Comparison of ENCODE assay signal across 10 cellular contexts in the genomic region with DNA sequence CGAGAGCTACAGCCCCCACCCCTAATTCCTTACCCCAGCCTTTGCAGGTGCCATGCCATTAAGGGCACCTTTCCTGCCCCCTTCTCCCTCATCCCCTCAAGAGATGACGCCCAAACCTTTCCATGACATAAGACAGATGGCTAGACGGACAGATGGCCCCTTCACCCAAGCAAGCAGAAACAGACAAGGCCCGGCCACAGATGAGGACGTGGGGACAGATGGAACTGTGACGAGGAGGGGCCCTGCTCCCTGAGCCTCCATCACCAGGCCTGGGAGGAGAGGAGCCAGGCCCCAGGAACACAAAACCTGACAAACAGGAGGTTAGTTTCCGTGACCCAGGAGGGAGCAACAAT. TPM values are rescaled to one million over a fixed set of nuclear protein-coding genes. Genes with fewer than 3 reads are reported as not detected.
DNase-seq lines count a peak whose midpoint lies in the region; ATAC-seq, FAIRE-seq and TF ChIP-seq lines count a peak whose summit lies in the region.
"Had no signal": no experiment of that assay in that cellular context is flagged by ENCODE, and none has a peak within 500 bp of the region (broad histone marks: within the 10 kb centered on the region; RNA-seq: fewer than 3 reads in every experiment).

No MANE protein-coding gene starts in this region.

- no peak overlapping the region for H2AFZ ChIP-seq in keratinocyte (ENCODE audit: control insufficient read depth, low read length)

- H3K27me3 ChIP-seq in keratinocyte (ENCODE audit: control insufficient read depth, extremely low read depth, insufficient read depth, low read length) = no peaks in the 10 kb centered on the region

- H3K79me2 ChIP-seq in keratinocyte (ENCODE audit: control insufficient read depth, insufficient read depth, low read length) = no peaks in the 10 kb centered on the region

- H3K4me2 ChIP-seq in keratinocyte (ENCODE audit: control insufficient read depth, extremely low read depth, insufficient read depth, low read depth, low read length) = peak overlapping the region; percentile 79

- FAIRE-seq in keratinocyte (lab: Jason Lieb, UNC) = no peak

- dilution Hi-C loops in keratinocyte (cut with MboI; ENCODE audit: extremely low pct_ligation_motif_present, low sequenced_read_pairs) = no loop called here

- H3K27ac ChIP-seq in angular gyrus (ENCODE audit: low read depth, low read length) (peak overlapping the region; percentile 75), keratinocyte (ENCODE audit: control insufficient read depth, insufficient read depth, low read length) (peak overlapping the region; percentile 73)

- no peak for ATAC-seq in stimulated activated effector memory CD8-positive, alpha-beta T cell treated with anti-CD3 and anti-CD28 coated beads, Interleukin-12 subunit alpha, Interleukin-12 subunit beta, amount 100 ng/mL, for 72 hours
- ATAC-seq in HG03565 (IDR thresholded peaks at IDR 0.05; ENCODE audit: unreplicated experiment) = no peak

- peaks cover 21% of the 10 kb centered on the region for H3K4me1 Mint-ChIP-seq in stimulated activated effector memory CD8-positive, alpha-beta T cell treated with anti-CD3 and anti-CD28 coated beads, Interleukin-12 subunit alpha, Interleukin-12 subunit beta, amount 100 ng/mL, for 72 hours

- peak overlapping the region; percentile 33 for H3K27ac Mint-ChIP-seq in stimulated activated effector memory CD8-positive, alpha-beta T cell treated with anti-CD3 and anti-CD28 coated beads, Interleukin-12 subunit alpha, Interleukin-12 subunit beta, amount 100 ng/mL, for 72 hours
- H3K27ac Mint-ChIP-seq: activated T-cell treated with anti-CD3 and anti-CD28 coated beads, Interleukin-2, amount 50 U/mL, for 24 hours; T-helper 2 cell treated with Interferon-gamma antibody and Interleukin-4, amounts not matched to agents 5 μg/mL and 100 μg/mL, for 36 hours had no signal

- H3K9ac ChIP-seq in keratinocyte (ENCODE audit: control insufficient read depth, extremely low read depth, insufficient read depth, low read length) = peak overlapping the region; percentile 56

- peak overlapping the region; percentile 47; the same call in 1 of the 2 replicates for H3K4me3 ChIP-seq in LNCaP clone FGC (ENCODE audit: low read depth, low read length)
- H3K4me3 ChIP-seq in keratinocyte (ENCODE audit: control insufficient read depth in 2 of 3, extremely low read depth in 1 of 3, insufficient read depth in 2 of 3, low read depth in 1 of 3, low read length in 3 of 3) = peak overlapping the region in 1 of 3 experiments; percentile 3

- peaks cover 19 to 54% of the 10 kb centered on the region in 2 experiments for H3K36me3 ChIP-seq in keratinocyte (ENCODE audit: control insufficient read depth in 2 of 2, extremely low read depth in 1 of 2, insufficient read depth in 2 of 2, low read length in 2 of 2)

- H3K36me3 Mint-ChIP-seq in stimulated activated effector memory CD8-positive, alpha-beta T cell treated with anti-CD3 and anti-CD28 coated beads, Interleukin-12 subunit alpha, Interleukin-12 subunit beta, amount 100 ng/mL, for 72 hours = no peaks in the 10 kb centered on the region

- H3K4me3 Mint-ChIP-seq in stimulated activated effector memory CD8-positive, alpha-beta T cell treated with anti-CD3 and anti-CD28 coated beads, Interleukin-12 subunit alpha, Interleukin-12 subunit beta, amount 100 ng/mL, for 72 hours = peak overlapping the region; percentile 55

- H3K9me3 Mint-ChIP-seq in stimulated activated effector memory CD8-positive, alpha-beta T cell treated with anti-CD3 and anti-CD28 coated beads, Interleukin-12 subunit alpha, Interleukin-12 subunit beta, amount 100 ng/mL, for 72 hours = no peaks in the 10 kb centered on the region
- H3K9me3 Mint-ChIP-seq: activated T-cell treated with anti-CD3 and anti-CD28 coated beads, Interleukin-2, amount 50 U/mL, for 24 hours; T-helper 2 cell treated with Interferon-gamma antibody and Interleukin-4, amounts not matched to agents 5 μg/mL and 100 μg/mL, for 36 hours had no signal

- peaks cover 3% of the 10 kb centered on the region for H3K9me1 ChIP-seq in keratinocyte (ENCODE audit: control insufficient read depth, extremely low read depth, insufficient read depth, low read length)

- TF ChIP-seq CTCF in LNCaP clone FGC (IDR thresholded peaks at IDR 0.05; ENCODE audit: control insufficient read depth, extremely low read depth, insufficient read depth) (no peak), keratinocyte (optimal IDR thresholded peaks at IDR 0.05 in 1 of 3, IDR thresholded peaks at IDR 0.05 in 1 of 3, conservative IDR thresholded peaks at IDR 0.05 in 1 of 3; ENCODE audit: extremely low read depth in 1 of 3, insufficient read depth in 2 of 3, low read length in 3 of 3) (no peak)

- no peak for DNase-seq in LNCaP clone FGC (ENCODE audit: low read depth)
- DNase-seq in keratinocyte (ENCODE audit: low read depth, low spot score) = no peak
- no peak for DNase-seq in stimulated activated effector memory CD8-positive, alpha-beta T cell treated with anti-CD3 and anti-CD28 coated beads, Interleukin-12 subunit alpha, Interleukin-12 subunit beta, amount 100 ng/mL, for 72 hours (ENCODE audit: low spot score in 2 of 2)
- no peak for DNase-seq in activated CD4-positive, alpha-beta T cell treated with anti-CD3 and anti-CD28 coated beads for 48 hours
- DNase-seq in T-helper 9 cell = no peak
- DNase-seq in DMS153 (lab: John Stamatoyannopoulos, UW) = no peak

- H4K20me1 ChIP-seq in keratinocyte (ENCODE audit: control insufficient read depth, extremely low read depth, insufficient read depth, low read length) = no peaks in the 10 kb centered on the region

- no peaks in the 10 kb centered on the region for H3K9me3 ChIP-seq in keratinocyte (ENCODE audit: control insufficient read depth, low read depth, low read length)

- peaks cover 45% of the 10 kb centered on the region for H3K4me1 ChIP-seq in keratinocyte (ENCODE audit: control insufficient read depth, extremely low read depth, insufficient read depth, low read length)

RNA-seq across cellular contexts. Expression of a gene that starts 24.7 kb away (rescaled TPM):
- 72.2 to 107 TPM (median 90.1 TPM) in 3 replicates for polyA plus RNA-seq in keratinocyte
- polyA plus RNA-seq in keratinocyte (2011; ENCODE audit: low read depth) = 33.3 TPM
- polyA plus RNA-seq in keratinocyte (2011; cell fraction: cytosol; rRNA removed) = 83.2 and 85.4 TPM in 2 replicates
- polyA plus RNA-seq in keratinocyte (2011; cell fraction: nucleus; rRNA removed) = 59.0 and 66.8 TPM in 2 replicates
- polyA plus RNA-seq in keratinocyte (2012; ENCODE audit: low replicate concordance) = 67.9 and 68.1 TPM in 2 replicates
- polyA minus RNA-seq in keratinocyte = 99.8 to 160 TPM (median 138 TPM) in 3 replicates
- 80.4 TPM for polyA minus RNA-seq in keratinocyte (2011; cell fraction: cytosol; rRNA and poly(A)+ RNA removed)
- polyA minus RNA-seq in keratinocyte (2011; cell fraction: nucleus; rRNA and poly(A)+ RNA removed) = 29.3 and 34.7 TPM in 2 replicates

RNA-seq across cellular contexts. Expression of a gene that starts 34.4 kb away (rescaled TPM):
- 31.2 to 75.5 TPM (median 43.4 TPM) in 3 replicates for polyA plus RNA-seq in keratinocyte
- polyA plus RNA-seq in keratinocyte (2011; ENCODE audit: low read depth) = 39.2 TPM
- 5.4 and 11.0 TPM in 2 replicates for polyA plus RNA-seq in keratinocyte (2011; cell fraction: cytosol; rRNA removed)
- 155 and 217 TPM in 2 replicates for polyA plus RNA-seq in keratinocyte (2011; cell fraction: nucleus; rRNA removed)
- 49.0 and 79.2 TPM in 2 replicates for polyA plus RNA-seq in keratinocyte (2012; ENCODE audit: low replicate concordance)
- 55.1 to 84.1 TPM (median 79.1 TPM) in 3 replicates for polyA minus RNA-seq in keratinocyte
- polyA minus RNA-seq in keratinocyte (2011; cell fraction: cytosol; rRNA and poly(A)+ RNA removed) = 33.4 TPM
- 157 and 192 TPM in 2 replicates for polyA minus RNA-seq in keratinocyte (2011; cell fraction: nucleus; rRNA and poly(A)+ RNA removed)

RNA-seq across cellular contexts. Expression of a gene that starts 51.9 kb away (rescaled TPM):
- not detected in 3 replicates for polyA plus RNA-seq in keratinocyte
- polyA plus RNA-seq in keratinocyte (2011; ENCODE audit: low read depth) = not detected
- not detected in 2 replicates for polyA plus RNA-seq in keratinocyte (2011; cell fraction: cytosol; rRNA removed)
- polyA plus RNA-seq in keratinocyte (2011; cell fraction: nucleus; rRNA removed) = not detected in 2 replicates
- not detected in 2 replicates for polyA plus RNA-seq in keratinocyte (2012; ENCODE audit: low replicate concordance)
- polyA minus RNA-seq in keratinocyte = not detected in 3 replicates
- not detected for polyA minus RNA-seq in keratinocyte (2011; cell fraction: cytosol; rRNA and poly(A)+ RNA removed)
- polyA minus RNA-seq in keratinocyte (2011; cell fraction: nucleus; rRNA and poly(A)+ RNA removed) = not detected in 2 replicates
